In genomic region chr12:64478661-64479060, GRCh38 we compare ENCODE assay signal across 24 cellular contexts.
"Had no signal": no experiment of that assay in that cellular context is flagged by ENCODE, and none has a peak within 500 bp of the region (broad histone marks: within the 10 kb centered on the region; RNA-seq: fewer than 3 reads in every experiment).

No MANE protein-coding gene starts in this region.

- DNase-seq: effector memory CD8-positive, alpha-beta T cell; erythroblast; esophagus squamous epithelium; head of caudate nucleus; kidney; mesenchymal stem cell; mucosa of descending colon; naive B cell; sigmoid colon; stimulated activated CD4-positive, alpha-beta T cell treated with anti-CD3 and anti-CD28 coated beads, Interleukin-2, amount 100 ng/mL, for 24 hours; stimulated activated CD4-positive, alpha-beta T cell treated with anti-CD3 and anti-CD28 coated beads, Interleukin-4, amount 100 ng/mL, for 24 hours; stimulated activated naive CD4-positive, alpha-beta T cell treated with Interleukin-2 at 50 U/mL for 16 hours; stomach; testis; tibial artery had no signal

- H3K9ac ChIP-seq: parathyroid adenoma had no signal

- H3K4me1 ChIP-seq: esophagus squamous epithelium, parathyroid adenoma, right atrium auricular region, sigmoid colon, testis, tibial artery had no signal

- H3K27me3 ChIP-seq: esophagus squamous epithelium, neutrophil, right atrium auricular region, sigmoid colon, stomach, testis, tibial artery had no signal

- H3K27ac ChIP-seq: coronary artery, esophagus squamous epithelium, neutrophil, parathyroid adenoma, right atrium auricular region, sigmoid colon, stomach, testis, tibial artery had no signal

- FAIRE-seq: endometrium, frontal cortex, kidney had no signal

- H2AFZ ChIP-seq: parathyroid adenoma had no signal

- H3K4me3 ChIP-seq: coronary artery, esophagus squamous epithelium, mucosa of descending colon, right atrium auricular region, sigmoid colon, stomach, testis, tibial artery had no signal

- H3K9me3 ChIP-seq: neutrophil, testis had no signal

- ATAC-seq: effector memory CD8-positive, alpha-beta T cell; left lobe of liver; mucosa of descending colon; natural killer cell treated with Interleukin-12 subunit alpha and Interleukin-12 subunit beta and Interleukin-15 and Interleukin-18, amount 100 ng/mL, for 72 hours; stimulated activated effector memory CD8-positive, alpha-beta T cell treated with anti-CD3 and anti-CD28 coated beads, Interleukin-12 subunit alpha, Interleukin-12 subunit beta, amount 100 ng/mL, for 72 hours had no signal
